21 cellular contexts compared by ENCODE assay signal in genomic region chr2:127635380-127636237, GRCh38. TPM values are rescaled to one million over a fixed set of nuclear protein-coding genes. Genes with fewer than 3 reads are reported as not detected.
DNase-seq lines count a peak whose midpoint lies in the region; ATAC-seq and TF ChIP-seq lines count a peak whose summit lies in the region.
"Had no signal": no experiment of that assay in that cellular context is flagged by ENCODE, and none has a peak within 500 bp of the region (broad histone marks: within the 10 kb centered on the region; RNA-seq: fewer than 3 reads in every experiment).

No MANE protein-coding gene starts in this region.

- no peak overlapping the region for H4K5ac ChIP-seq in IMR-90 (ENCODE audit: low read depth, low read length)

- H2AK9ac ChIP-seq in IMR-90 (replicated peaks; ENCODE audit: low read depth, low read length, poor library complexity) = peak overlapping the region; percentile 5

- TF ChIP-seq CTCF in IMR-90 (conservative IDR thresholded peaks at IDR 0.05; ENCODE audit: low read depth, low read length) = no peak

- H2BK5ac ChIP-seq in IMR-90 (ENCODE audit: low read depth, low read length, poor library complexity, severe bottlenecking) (no peak overlapping the region), trophoblast cell (ENCODE audit: low read depth, low read length, poor library complexity) (no peak overlapping the region)

- H3K23ac ChIP-seq in IMR-90 (ENCODE audit: low read depth, low read length) = no peak overlapping the region
- H3K23ac ChIP-seq in trophoblast cell (ENCODE audit: low read length) = no peak overlapping the region

- H2BK15ac ChIP-seq in IMR-90 (ENCODE audit: low read depth, low read length) = no peak overlapping the region

- peak overlapping the region in 4 of 11 experiments; percentile 31 to 92 (median 74); a peak in 3 of 22 replicates for H3K9ac ChIP-seq in BLaER1 treated with 17β-estradiol and CSF1 and Interleukin-3, amounts not matched to agents 10 nM and 100 nM
- H3K9ac ChIP-seq in IMR-90 (ENCODE audit: low read depth, low read length) (no peak overlapping the region), trophoblast cell (ENCODE audit: low read length) (no peak overlapping the region)

- H4K91ac ChIP-seq in IMR-90 (ENCODE audit: insufficient read depth, low read depth, low read length) = no peak overlapping the region
- H4K91ac ChIP-seq in trophoblast cell (ENCODE audit: low read depth, low read length) = peak overlapping the region; percentile 1

- no peak for TF ChIP-seq RAD21 in IMR-90 (IDR thresholded peaks at IDR 0.05; ENCODE audit: low read length)

- no peak overlapping the region for H3K56ac ChIP-seq in IMR-90 (ENCODE audit: extremely low read depth, insufficient read depth, low read length)

- WGBS in IMR-90 (ENCODE audit: extremely low coverage in 2 of 2, insufficient read length in 1 of 2), 2 experiments = 95% methylated on average over 9 of the region's 19 CpGs; no CpG with 5 or more reads in 1 of the 2 experiments
- WGBS in trophoblast cell (ENCODE audit: extremely low coverage, insufficient coverage, insufficient read length) = no CpG with 5 or more reads among the region's 19 CpGs

- H2BK120ac ChIP-seq in IMR-90 (ENCODE audit: low read depth, low read length) = no peak overlapping the region
- no peak overlapping the region for H2BK120ac ChIP-seq in trophoblast cell (ENCODE audit: insufficient read depth, low read length, poor library complexity)

- peaks cover 12% of the 10 kb centered on the region for H3K9me1 ChIP-seq in IMR-90 (ENCODE audit: insufficient read depth, low read length)

- peaks cover 90 to 100% (median 100%) of the 10 kb centered on the region in 10 experiments for H3K4me1 ChIP-seq in BLaER1 treated with 17β-estradiol and CSF1 and Interleukin-3, amounts not matched to agents 10 nM and 100 nM
- H3K4me1 ChIP-seq in IMR-90 (ENCODE audit: control insufficient read depth, insufficient read depth, low read length) (peaks cover 14% of the 10 kb centered on the region), trophoblast cell (ENCODE audit: control insufficient read depth in 1 of 2, insufficient read depth in 2 of 2, low read length in 2 of 2) (peaks cover 13 to 21% of the 10 kb centered on the region in 2 experiments)

- peak overlapping the region; percentile 97 for H2AK5ac ChIP-seq in IMR-90 (ENCODE audit: low read depth, low read length)
- H2AK5ac ChIP-seq in trophoblast cell (ENCODE audit: low read length) = no peak overlapping the region

- H2AFZ ChIP-seq in IMR-90 (replicated peaks; ENCODE audit: low read length, poor library complexity) (no peak overlapping the region), trophoblast cell (ENCODE audit: insufficient read depth, low read length, poor library complexity) (no peak overlapping the region)

- H3K18ac ChIP-seq in IMR-90 (ENCODE audit: low read depth, low read length) (no peak overlapping the region), trophoblast cell (ENCODE audit: low read length) (no peak overlapping the region)

- no peak overlapping the region for H2BK20ac ChIP-seq in IMR-90 (ENCODE audit: low read depth, low read length)

- ATAC-seq in IMR-90 (ENCODE audit: low read depth) = no peak
- ATAC-seq in left ventricle myocardium superior = no peak
- ATAC-seq: activated T-cell treated with anti-CD3 and anti-CD28 coated beads, Interleukin-2, amount 50 U/mL, for 4 hours; left lung had no signal

- DNase-seq in IMR-90 = no peak
- DNase-seq in left ventricle myocardium superior = peak; percentile 37
- DNase-seq in trophoblast cell = no peak
- no peak for DNase-seq in NCI-H1092 (lab: John Stamatoyannopoulos, UW)
- no peak for DNase-seq in NCI-H2081 treated with DMSO at 0.1 percent for 48 hours (lab: John Stamatoyannopoulos, UW)
- DNase-seq in hypothalamus (lab: John Stamatoyannopoulos, UW) = no peak
- DNase-seq in NCI-H526 treated with DMSO at 0.1 percent for 48 hours (lab: John Stamatoyannopoulos, UW) = no peak
- DNase-seq: activated CD8-positive, alpha-beta memory T cell treated with anti-CD3 and anti-CD28 coated beads for 24 hours; activated naive CD4-positive, alpha-beta T cell treated with anti-CD3 and anti-CD28 coated beads for 36 hours; activated T-cell treated with anti-CD3 and anti-CD28 coated beads, Interleukin-2, amount 50 U/mL, for 4 hours; DMS79; glutamatergic neuron; HCEC 1CT; NCI-H1105 treated with DMSO at 0.1 percent for 48 hours; nucleus accumbens; retina; stimulated activated CD8-positive, alpha-beta memory T cell treated with anti-CD3 and anti-CD28 coated beads, Interleukin-4, amount 100 ng/mL, for 48 hours; T1000 had no signal

- CTCF ChIA-PET in IMR-90 (lab: Yijun Ruan, JAX) = no interaction called here

- POLR2A ChIA-PET in IMR-90 (lab: Charles Lee; ENCODE audit: unreplicated experiment) = no interaction called here

- dilution Hi-C loops in IMR-90 (cut with HindIII; ENCODE audit: low sequenced_read_pairs, unreplicated experiment) = no loop called here

- intact Hi-C loops in IMR-90 (cut with micrococcal nuclease) (no loop called here), left ventricle myocardium superior (cut with micrococcal nuclease) (no loop called here)

- H3K79me1 ChIP-seq in IMR-90 (ENCODE audit: low read depth in 1 of 2, low read length in 2 of 2) (peaks cover 0 to 11% of the 10 kb centered on the region in 2 experiments; a peak in 1 of 4 replicates), trophoblast cell (ENCODE audit: low read length) (peaks cover 20% of the 10 kb centered on the region)

- no peak for TF ChIP-seq POLR2A in IMR-90 (IDR thresholded peaks at IDR 0.05; ENCODE audit: low read depth, low read length)

- no peaks in the 10 kb centered on the region for H3K9me3 ChIP-seq in BLaER1 treated with 17β-estradiol and CSF1 and Interleukin-3, amounts not matched to agents 10 nM and 100 nM (replicated peaks in 1 of 11)
- H3K9me3 ChIP-seq in IMR-90 (ENCODE audit: control insufficient read depth, insufficient read depth, low read length) (no peaks in the 10 kb centered on the region), trophoblast cell (ENCODE audit: insufficient read depth, low read depth, low read length) (peaks cover 4% of the 10 kb centered on the region)
- H3K9me3 ChIP-seq: left lung had no signal

- H4K20me1 ChIP-seq in BLaER1 treated with 17β-estradiol and CSF1 and Interleukin-3, amounts not matched to agents 10 nM and 100 nM = no peaks in the 10 kb centered on the region; a peak in 1 of 22 replicates
- H4K20me1 ChIP-seq in IMR-90 (ENCODE audit: insufficient read depth, low read length) = no peaks in the 10 kb centered on the region

- in situ Hi-C loops in IMR-90 (cut with MboI; ENCODE audit: low sequenced_read_pairs) = no loop called here

- H3K4me3 ChIP-seq in BLaER1 treated with 17β-estradiol and CSF1 and Interleukin-3, amounts not matched to agents 10 nM and 100 nM = no peak overlapping the region; a peak in 1 of 20 replicates
- no peak overlapping the region for H3K4me3 ChIP-seq in IMR-90 (ENCODE audit: insufficient read depth, low read depth, low read length)
- peak overlapping the region; percentile 11 for H3K4me3 ChIP-seq in trophoblast cell (ENCODE audit: low read depth, low read length)
- H3K4me3 ChIP-seq: left lung had no signal

- peak overlapping the region in 6 of 11 experiments; percentile 87 to 99 (median 98); a peak in 10 of 22 replicates for H3K27ac ChIP-seq in BLaER1 treated with 17β-estradiol and CSF1 and Interleukin-3, amounts not matched to agents 10 nM and 100 nM
- no peak overlapping the region for H3K27ac ChIP-seq in IMR-90 (ENCODE audit: insufficient read depth, low read length)
- no peak overlapping the region for H3K27ac ChIP-seq in trophoblast cell (ENCODE audit: low read depth, low read length)

- H3K79me2 ChIP-seq in trophoblast cell (ENCODE audit: control insufficient read depth, insufficient read depth, low read length, poor library complexity) = peaks cover 3% of the 10 kb centered on the region

- BruUV-seq in IMR-90 (replicated peaks; lab: Mats Ljungman, UMichigan) = no TSS peak

- H3K14ac ChIP-seq in IMR-90 (replicated peaks; ENCODE audit: low read depth, low read length) (no peak overlapping the region), trophoblast cell (ENCODE audit: low read length) (no peak overlapping the region)

- H3K36me3 ChIP-seq in BLaER1 treated with 17β-estradiol and CSF1 and Interleukin-3, amounts not matched to agents 10 nM and 100 nM = no peaks in the 10 kb centered on the region
- H3K36me3 ChIP-seq in IMR-90 (ENCODE audit: control insufficient read depth, insufficient read depth, low read length) (peaks cover 2% of the 10 kb centered on the region; the same call in 1 of the 2 replicates), trophoblast cell (ENCODE audit: control insufficient read depth in 1 of 2, insufficient read depth in 2 of 2, low read length in 2 of 2) (no peaks in the 10 kb centered on the region)

- H3K27me3 ChIP-seq in BLaER1 treated with 17β-estradiol and CSF1 and Interleukin-3, amounts not matched to agents 10 nM and 100 nM = peaks cover 0 to 41% (median 0%) of the 10 kb centered on the region in 11 experiments; a peak in 6 of 22 replicates
- no peaks in the 10 kb centered on the region for H3K27me3 ChIP-seq in IMR-90 (ENCODE audit: control insufficient read depth, insufficient read depth, low read length)
- H3K27me3 ChIP-seq in trophoblast cell (ENCODE audit: insufficient read depth, low read length) = no peaks in the 10 kb centered on the region
- H3K27me3 ChIP-seq: left lung had no signal

- H3K4me2 ChIP-seq in BLaER1 treated with 17β-estradiol and CSF1 and Interleukin-3, amounts not matched to agents 10 nM and 100 nM = peak overlapping the region; percentile 88 to 100 (median 97)
- no peak overlapping the region for H3K4me2 ChIP-seq in IMR-90 (ENCODE audit: low read depth, low read length)
- no peak overlapping the region for H3K4me2 ChIP-seq in trophoblast cell (ENCODE audit: low read length)

- peak overlapping the region; percentile 29 for H2BK12ac ChIP-seq in trophoblast cell (ENCODE audit: low read length)

- H4K12ac ChIP-seq in trophoblast cell (ENCODE audit: low read depth, low read length) = no peak overlapping the region

- peak overlapping the region; percentile 22; the same call in 1 of the 2 replicates for H3K4ac ChIP-seq in IMR-90 (ENCODE audit: low read depth, low read length)
- H3K4ac ChIP-seq in trophoblast cell (ENCODE audit: low read depth, low read length) = no peak overlapping the region

- no peak overlapping the region for H4K8ac ChIP-seq in IMR-90 (ENCODE audit: low read depth in 2 of 2, low read length in 2 of 2)
- H4K8ac ChIP-seq in trophoblast cell (ENCODE audit: low read depth, low read length) = no peak overlapping the region

RNA-seq across cellular contexts. Expression of gene GPR17, which starts 10.3 kb away (rescaled TPM):
- total RNA-seq in IMR-90 (2012; rRNA removed) = not detected in 2 replicates
- polyA plus RNA-seq in IMR-90 (2012; rRNA removed) = not detected in 2 replicates
- not detected in 2 replicates for polyA plus RNA-seq in IMR-90 (2012; cell fraction: cytosol; rRNA removed)
- polyA plus RNA-seq in IMR-90 (2012; cell fraction: nucleus; rRNA removed; ENCODE audit: low replicate concordance) = 0.04 TPM in 1 of 2 replicates, not detected in the other
- total RNA-seq in left ventricle myocardium superior = 0.25 TPM
- 0.25 and 0.33 TPM in 2 replicates for polyA plus RNA-seq in trophoblast cell (2013)
- total RNA-seq: activated naive CD4-positive, alpha-beta T cell treated with anti-CD3 and anti-CD28 coated beads for 36 hours; activated T-cell treated with anti-CD3 and anti-CD28 coated beads, Interleukin-2, amount 50 U/mL, for 4 hours; NCI-H460 had no signal

RNA-seq across cellular contexts. Expression of gene LIMS2, which starts 39.7 kb away (rescaled TPM):
- 1.1 and 1.3 TPM in 2 replicates for total RNA-seq in IMR-90 (2012; rRNA removed)
- 17.8 and 18.8 TPM in 2 replicates for polyA plus RNA-seq in IMR-90 (2012; rRNA removed)
- 22.3 and 23.6 TPM in 2 replicates for polyA plus RNA-seq in IMR-90 (2012; cell fraction: cytosol; rRNA removed)
- 69.0 and 120 TPM in 2 replicates for polyA plus RNA-seq in IMR-90 (2012; cell fraction: nucleus; rRNA removed; ENCODE audit: low replicate concordance)
- 274 TPM for total RNA-seq in left ventricle myocardium superior
- 14.6 and 16.2 TPM in 2 replicates for polyA plus RNA-seq in trophoblast cell (2013)
- total RNA-seq: NCI-H460 had no signal

Comparison
In these comparisons a context has a peak if more than half of its experiments do, and no peak if none do; other contexts are left out.
1. H3K27ac ChIP-seq: peak in BLaER1 treated with 17β-estradiol and CSF1 and Interleukin-3, amounts not matched to agents 10 nM and 100 nM (6 of 11); none in IMR-90 (single experiment) and trophoblast cell (single experiment).
2. H3K4me2 ChIP-seq: peak in BLaER1 treated with 17β-estradiol and CSF1 and Interleukin-3, amounts not matched to agents 10 nM and 100 nM (11 of 11); none in IMR-90 (single experiment) and trophoblast cell (single experiment).
3. RNA of gene LIMS2, which starts 39.7 kb away (total RNA-seq): 274 TPM in left ventricle myocardium superior (single experiment); 1.1 to 1.3 TPM in IMR-90; every median in the first group is over 100 times any median in the second.